ENCODE assay signal across 8 cellular contexts in the genomic region with DNA sequence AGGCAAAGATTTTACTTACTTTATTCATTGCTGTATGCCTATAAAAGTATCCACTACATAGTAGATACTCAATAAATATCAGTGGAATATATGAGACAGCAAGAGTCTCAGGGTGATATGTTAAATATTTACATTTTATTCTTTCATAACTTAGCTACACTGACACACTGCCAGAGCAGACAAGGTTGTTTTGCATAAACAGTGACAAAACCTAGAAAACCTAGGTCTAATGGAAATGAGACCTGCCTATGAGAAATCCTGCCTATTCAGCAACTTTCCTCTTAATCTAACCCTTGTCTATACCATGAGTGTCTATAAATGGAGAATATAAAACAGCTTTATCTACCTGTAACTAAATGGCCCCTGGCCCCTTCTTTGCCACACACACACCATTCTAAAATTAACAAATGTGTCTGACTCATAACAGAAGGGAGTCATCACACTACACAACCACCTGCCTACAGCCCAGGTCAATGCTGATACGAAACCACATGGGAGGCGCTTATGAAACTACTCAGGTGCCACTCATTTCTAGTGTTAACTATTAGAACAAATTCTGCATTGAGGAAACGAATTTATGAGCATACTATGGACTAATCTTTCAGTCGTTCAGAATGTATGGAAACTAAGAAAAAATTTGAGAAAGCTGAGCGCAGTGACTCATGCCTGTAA.
DNase-seq lines count a peak whose midpoint lies in the region; ATAC-seq and TF ChIP-seq lines count a peak whose summit lies in the region.
"Had no signal": no experiment of that assay in that cellular context is flagged by ENCODE, and none has a peak within 500 bp of the region (broad histone marks: within the 10 kb centered on the region; RNA-seq: fewer than 3 reads in every experiment).

No MANE protein-coding gene starts in this region.

- peaks cover 47% of the 10 kb centered on the region for H3K36me3 Mint-ChIP-seq in activated B cell treated with CpG ODN at 0.5 μM for 24 hours (ENCODE audit: low read depth)
- peaks cover 10% of the 10 kb centered on the region for H3K36me3 Mint-ChIP-seq in neural progenitor cell
- peaks cover 58% of the 10 kb centered on the region for H3K36me3 Mint-ChIP-seq in nephron progenitor cell (ENCODE audit: low read depth)

- H3K4me3 Mint-ChIP-seq in activated B cell treated with CpG ODN at 0.5 μM for 24 hours (no peak overlapping the region), neural progenitor cell (no peak overlapping the region), nephron progenitor cell (no peak overlapping the region)

- intact Hi-C loops in activated B cell treated with CpG ODN at 0.5 μM for 24 hours (cut with micrococcal nuclease): no loop called here

- H4K20me1 ChIP-seq in neural progenitor cell (ENCODE audit: low read depth): no peaks in the 10 kb centered on the region

- CTCF ChIA-PET in activated B cell treated with CpG ODN at 0.5 μM for 24 hours (lab: Charles Lee): no interaction called here

- H3K4me2 ChIP-seq in neural progenitor cell: no peak overlapping the region

- no peaks in the 10 kb centered on the region for H3K9me3 Mint-ChIP-seq in activated B cell treated with CpG ODN at 0.5 μM for 24 hours
- no peaks in the 10 kb centered on the region for H3K9me3 Mint-ChIP-seq in neural progenitor cell
- H3K9me3 Mint-ChIP-seq in nephron progenitor cell: no peaks in the 10 kb centered on the region

- no peak overlapping the region for H3K9ac ChIP-seq in neural progenitor cell

- POLR2A ChIA-PET in activated B cell treated with CpG ODN at 0.5 μM for 24 hours (lab: Charles Lee): no interaction called here

- H3K4me1 Mint-ChIP-seq in activated B cell treated with CpG ODN at 0.5 μM for 24 hours (peaks cover 6% of the 10 kb centered on the region), neural progenitor cell (no peaks in the 10 kb centered on the region), nephron progenitor cell (no peaks in the 10 kb centered on the region)

- no peaks in the 10 kb centered on the region for H3K79me2 ChIP-seq in neural progenitor cell (ENCODE audit: low read depth)

- no peaks in the 10 kb centered on the region for H3K27me3 Mint-ChIP-seq in activated B cell treated with CpG ODN at 0.5 μM for 24 hours
- H3K27me3 Mint-ChIP-seq in neural progenitor cell (ENCODE audit: insufficient read depth, low read depth): peaks cover 2% of the 10 kb centered on the region
- H3K27me3 Mint-ChIP-seq in nephron progenitor cell (ENCODE audit: low read depth, poor library complexity): no peaks in the 10 kb centered on the region

- no peaks in the 10 kb centered on the region for H3K27me3 ChIP-seq in neural progenitor cell

- no peaks in the 10 kb centered on the region for H3K4me1 ChIP-seq in neural progenitor cell

- peak overlapping the region; percentile 2 for H3K27ac Mint-ChIP-seq in activated B cell treated with CpG ODN at 0.5 μM for 24 hours
- no peak overlapping the region for H3K27ac Mint-ChIP-seq in neural progenitor cell
- H3K27ac Mint-ChIP-seq in nephron progenitor cell: no peak overlapping the region

- peaks cover 4% of the 10 kb centered on the region for H3K36me3 ChIP-seq in neural progenitor cell

- H3F3A ChIP-seq in neural progenitor cell (ENCODE audit: low read depth): no peaks in the 10 kb centered on the region

- TF ChIP-seq CTCF in activated B cell treated with CpG ODN at 0.5 μM for 24 hours (IDR thresholded peaks at IDR 0.05) (no peak), neural progenitor cell (IDR thresholded peaks at IDR 0.05) (no peak), nephron progenitor cell (IDR thresholded peaks at IDR 0.05) (no peak)

- ATAC-seq in GM19324 (IDR thresholded peaks at IDR 0.05; ENCODE audit: low FRiP score, unreplicated experiment): peak; percentile 92
- ATAC-seq in HG02840 (IDR thresholded peaks at IDR 0.05; ENCODE audit: low FRiP score, unreplicated experiment): peak; percentile 91
- peak; percentile 71 for ATAC-seq in activated B cell treated with CpG ODN at 0.5 μM for 24 hours (ENCODE audit: low read depth)

- no peaks in the 10 kb centered on the region for H3K9me3 ChIP-seq in neural progenitor cell (ENCODE audit: low read depth)

- H3K27ac ChIP-seq in neural progenitor cell: no peak overlapping the region
- H3K27ac ChIP-seq: WERI-Rb-1 had no signal

- H3K4me3 ChIP-seq in neural progenitor cell: no peak overlapping the region

- no peak overlapping the region for H2AFZ ChIP-seq in neural progenitor cell (replicated peaks)

- DNase-seq in activated B cell treated with CpG ODN at 0.5 μM for 24 hours: no peak
- peak; percentile 4 to 26 for DNase-seq in stimulated activated CD4-positive, alpha-beta T cell treated with anti-CD3 and anti-CD28 coated beads, Interleukin-4, amount 100 ng/mL, for 48 hours (ENCODE audit: low read depth in 2 of 2)
- no peak for DNase-seq in neural progenitor cell (ENCODE audit: low spot score)
- no peak for DNase-seq in nephron progenitor cell
- no peak for DNase-seq in DMS 273 treated with DMSO at 0.1 percent for 48 hours (lab: John Stamatoyannopoulos, UW)
- DNase-seq: WERI-Rb-1 had no signal

Comparison
In these comparisons a context has a peak if more than half of its experiments do, and no peak if none do; other contexts are left out.
1. DNase-seq: peak in stimulated activated CD4-positive, alpha-beta T cell treated with anti-CD3 and anti-CD28 coated beads, Interleukin-4, amount 100 ng/mL, for 48 hours (2 of 2); none in activated B cell treated with CpG ODN at 0.5 μM for 24 hours (single experiment), neural progenitor cell (single experiment), nephron progenitor cell (single experiment) and DMS 273 treated with DMSO at 0.1 percent for 48 hours (single experiment).
2. Peak in every context shown above with its lines, with median percentiles within 50 percentile points of each other: ATAC-seq.